9 cellular contexts compared by ENCODE assay signal in genomic region chr5:169301386-169301930, GRCh38. TPM values are rescaled to one million over a fixed set of nuclear protein-coding genes. Genes with fewer than 3 reads are reported as not detected.
DNase-seq lines count a peak whose midpoint lies in the region; ATAC-seq and TF ChIP-seq lines count a peak whose summit lies in the region.
"Had no signal": no experiment of that assay in that cellular context is flagged by ENCODE, and none has a peak within 500 bp of the region (broad histone marks: within the 10 kb centered on the region; RNA-seq: fewer than 3 reads in every experiment).

No MANE protein-coding gene starts in this region.

- intact Hi-C loops in PC-3 (cut with micrococcal nuclease) (loop anchor here (5.0 kb wide), 1 partner anchor 624 kb away; no protein-coding TSS in a partner anchor), tibial artery (cut with DNase I; ENCODE audit: low total_unique reads) (loop anchor here (10.0 kb wide), 1 partner anchor 253 kb away; no protein-coding TSS in a partner anchor), left colon (cut with DNase I, micrococcal nuclease) (no loop called here)

- no peaks in the 10 kb centered on the region for H3K79me2 ChIP-seq in PC-3 (ENCODE audit: low read length)

- H3K4me3 ChIP-seq in PC-3 (ENCODE audit: low read length) (peak overlapping the region; percentile 45; the same call in 1 of the 2 replicates), epithelial cell of esophagus (ENCODE audit: low read length) (peak overlapping the region; percentile 33), mesodermal cell (ENCODE audit: extremely low read depth, insufficient read depth, low read length, poor library complexity, severe bottlenecking) (peak overlapping the region; percentile 53), tibial artery (peak overlapping the region; percentile 75 to 85)

- no peaks in the 10 kb centered on the region for H3K9me3 ChIP-seq in PC-3 (ENCODE audit: low read length)
- H3K9me3 ChIP-seq in mesodermal cell (ENCODE audit: control insufficient read depth, low read length), result no peaks in the 10 kb centered on the region
- H3K9me3 ChIP-seq in tibial artery, result no peaks in the 10 kb centered on the region

- TF ChIP-seq CTCF in PC-3 (conservative IDR thresholded peaks at IDR 0.05; ENCODE audit: low read depth, low read length) (no peak), epithelial cell of esophagus (IDR thresholded peaks at IDR 0.05; ENCODE audit: insufficient read depth, low read depth, low read length, missing control alignments) (no peak), tibial artery (IDR thresholded peaks at IDR 0.05) (peak in 1 of 2 experiments; percentile 2)

- H3K36me3 ChIP-seq in PC-3 (ENCODE audit: low read depth, low read length) (no peaks in the 10 kb centered on the region), mesodermal cell (ENCODE audit: control insufficient read depth, insufficient read depth, low read length) (no peaks in the 10 kb centered on the region), tibial artery (no peaks in the 10 kb centered on the region)

- H3K27ac ChIP-seq in PC-3 (ENCODE audit: low read length) (no peak overlapping the region), mesodermal cell (ENCODE audit: low read depth, low read length, severe bottlenecking) (no peak overlapping the region), tibial artery (peak overlapping the region; percentile 91)

- H3K4me2 ChIP-seq in PC-3 (ENCODE audit: low read length), result peak overlapping the region; percentile 63

- no peak for ATAC-seq in PC-3
- no peak for ATAC-seq in left colon
- no peak for ATAC-seq in GM21526 (IDR thresholded peaks at IDR 0.05; ENCODE audit: low FRiP score, unreplicated experiment)

- H3K9ac ChIP-seq in PC-3 (ENCODE audit: low read length), result no peak overlapping the region

- H3K9me2 ChIP-seq in PC-3 (replicated peaks; ENCODE audit: low read length), result no peaks in the 10 kb centered on the region

- no TSS peak for BruUV-seq in PC-3 (replicated peaks; lab: Mats Ljungman, UMichigan)

- CTCF ChIA-PET in PC-3 (lab: Charles Lee), result interaction anchor here (0.7 kb wide), 1 partner anchor 473 kb away, joined by 4 read pairs; no protein-coding TSS in a partner anchor

- WGBS in mesodermal cell (ENCODE audit: insufficient coverage in 2 of 2), 2 experiments, result 27 to 34% methylated on average over 18 of the region's 18 CpGs

- no peak for DNase-seq in PC-3
- DNase-seq in epithelial cell of esophagus (ENCODE audit: low read depth), result no peak
- peak in 1 of 2 donors; percentile 75 for DNase-seq in tibial artery
- DNase-seq in NCI-H774 (lab: John Stamatoyannopoulos, UW), result no peak
- DNase-seq in left colon, result no peak
- DNase-seq in NCI-H510A treated with DMSO at 0.1 percent for 48 hours (lab: John Stamatoyannopoulos, UW), result no peak
- DNase-seq: stimulated activated CD4-positive, alpha-beta T cell treated with anti-CD3 and anti-CD28 coated beads, Interleukin-2, amount 100 ng/mL, for 48 hours had no signal

- POLR2A ChIA-PET in PC-3 (lab: Charles Lee; ENCODE audit: unreplicated experiment), result interaction anchor here (0.6 kb wide), 1 partner anchor 395 kb away, joined by 4 read pairs; no protein-coding TSS in a partner anchor

- H3K27me3 ChIP-seq in PC-3 (ENCODE audit: low read length) (peaks cover 62% of the 10 kb centered on the region), tibial artery (no peaks in the 10 kb centered on the region)

- no peaks in the 10 kb centered on the region for H4K20me1 ChIP-seq in PC-3 (ENCODE audit: low read length)

- no peaks in the 10 kb centered on the region for H3F3A ChIP-seq in PC-3 (ENCODE audit: low read length, unreplicated experiment)

- H2AFZ ChIP-seq in PC-3 (ENCODE audit: low read length), result peak overlapping the region; percentile 46

- no peaks in the 10 kb centered on the region for H3K4me1 ChIP-seq in PC-3 (ENCODE audit: insufficient read depth, low read length)
- peaks cover 26% of the 10 kb centered on the region for H3K4me1 ChIP-seq in mesodermal cell (ENCODE audit: control insufficient read depth, insufficient read depth, low read length, poor library complexity, severe bottlenecking)
- H3K4me1 ChIP-seq in tibial artery, result peaks cover 0 to 42% (median 31%) of the 10 kb centered on the region in 4 donors

RNA-seq across cellular contexts. Expression of gene SLIT3, which starts 0.5 kb away (rescaled TPM):
- total RNA-seq in PC-3 (2014; rRNA removed) (0.35 and 0.44 TPM in 2 replicates), left colon (10 to 100 TPM in 1 of 2 donors, 1 to 10 TPM in 1; 6.1 to 15.7 TPM)
- 45.6 TPM for polyA plus RNA-seq in mesodermal cell (2013, experiment 1 of 2)
- 39.3 TPM for polyA plus RNA-seq in mesodermal cell (2013, experiment 2 of 2)

Comparison
In these comparisons a context has a peak if more than half of its experiments do, and no peak if none do; other contexts are left out.
1. H3K27ac ChIP-seq: peak in tibial artery (2 of 2); none in PC-3 (single experiment) and mesodermal cell (single experiment).
2. intact Hi-C loops: an anchor here in PC-3 (5.0 kb wide) and tibial artery (10.0 kb wide); none called in left colon.
3. Peak in every context shown above with its lines, with median percentiles within 50 percentile points of each other: H3K4me3 ChIP-seq.